In genomic region chr3:149086232-149086988, GRCh38 we compare ENCODE assay signal across 8 cellular contexts.
DNase-seq lines count a peak whose midpoint lies in the region; ATAC-seq and TF ChIP-seq lines count a peak whose summit lies in the region.

Gene HLTF (minus strand): TSS chr3:149086533. CDS start chr3:149086336, 197 bp downstream.

- peak; percentile 98 for DNase-seq in NCI-H2029 (lab: John Stamatoyannopoulos, UW)
- DNase-seq in T1000 (lab: John Stamatoyannopoulos, UW) = peak; percentile 90
- peak; percentile 98 for DNase-seq in astrocyte of the spinal cord (ENCODE audit: low read depth, low spot score)
- peak; percentile 92 to 93 for DNase-seq in hippocampal formation (lab: John Stamatoyannopoulos, UW)
- DNase-seq in retina = peak; percentile 99
- no peak for DNase-seq in NCI-H1048 (lab: John Stamatoyannopoulos, UW)

- peak within 1 kb of the TSS; percentile 94 for H3K4me3 ChIP-seq in astrocyte of the spinal cord (ENCODE audit: low read depth, low read length)

- TF ChIP-seq CTCF in astrocyte of the spinal cord (IDR thresholded peaks at IDR 0.05; ENCODE audit: low read depth, low read length) = no peak

- ATAC-seq in GM18499 (IDR thresholded peaks at IDR 0.05; ENCODE audit: insufficient read depth, unreplicated experiment) (peak; percentile 94), HG02943 (IDR thresholded peaks at IDR 0.05; ENCODE audit: low read depth, unreplicated experiment) (peak; percentile 100)

- in situ Hi-C loops in astrocyte of the spinal cord (cut with HindIII; ENCODE audit: low sequenced_read_pairs) = no loop called here
